In the genomic region with DNA sequence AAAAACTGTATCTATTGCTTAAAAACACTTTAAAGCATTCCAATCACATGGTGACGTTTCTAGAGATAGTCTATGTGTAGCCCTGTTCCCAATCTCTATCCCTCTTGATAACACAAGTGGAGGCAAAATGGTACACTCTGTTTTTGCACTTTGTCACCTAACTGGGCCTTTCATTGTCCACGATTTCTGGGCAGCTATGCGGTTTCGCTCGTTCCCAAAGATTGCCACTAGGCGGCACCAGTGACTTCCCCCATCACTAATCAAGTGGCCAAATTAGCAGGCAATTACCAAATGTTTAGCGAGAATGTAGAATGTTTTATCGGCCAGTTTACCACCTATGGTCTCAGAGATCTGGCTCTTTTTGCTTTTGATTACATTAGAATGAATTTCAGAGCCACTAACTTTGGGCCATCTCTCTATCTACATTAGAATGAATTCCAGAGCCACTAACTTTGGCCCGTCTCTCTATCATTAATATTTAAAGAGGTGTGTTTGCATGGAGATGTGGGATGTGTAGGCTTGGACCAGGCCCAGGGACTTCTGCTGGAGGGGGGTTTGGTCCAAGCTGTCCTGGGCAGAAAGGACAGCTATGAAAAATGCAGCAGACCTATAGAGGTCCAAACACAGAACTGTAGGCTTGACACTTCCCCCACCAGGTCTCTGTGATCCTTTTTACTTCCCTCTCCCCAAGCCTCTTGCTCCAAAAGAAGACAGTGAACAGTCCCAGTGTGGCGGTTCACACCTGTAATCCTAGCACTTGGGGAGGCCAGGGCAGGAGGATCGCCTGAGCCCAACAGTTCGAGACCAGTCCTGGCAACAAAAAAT, we compare ENCODE assay signal across 8 cellular contexts.
DNase-seq lines count a peak whose midpoint lies in the region.

No MANE protein-coding gene starts in this region.

- in situ Hi-C loops in GM23248 (cut with MboI): no loop called here

- H3K4me2 ChIP-seq in GM23248 (ENCODE audit: unreplicated experiment) (no peak overlapping the region), mesenchymal stem cell (ENCODE audit: low read length, poor library complexity, severe bottlenecking) (no peak overlapping the region)

- H3K18ac ChIP-seq in mesenchymal stem cell (ENCODE audit: low read depth in 1 of 2, low read length in 2 of 2): no peak overlapping the region

- no peak overlapping the region for H2BK120ac ChIP-seq in mesenchymal stem cell (ENCODE audit: low read depth, low read length)

- no peak overlapping the region for H3K4ac ChIP-seq in mesenchymal stem cell (ENCODE audit: low read depth in 1 of 2, low read length in 2 of 2)

- H3K36me3 ChIP-seq in GM23248 (ENCODE audit: low read depth): no peaks in the 10 kb centered on the region
- no peaks in the 10 kb centered on the region for H3K36me3 ChIP-seq in mesenchymal stem cell (ENCODE audit: control insufficient read depth in 1 of 2, insufficient read depth in 2 of 2, low read depth in 1 of 2, low read length in 2 of 2)

- H3K79me2 ChIP-seq in GM23248 (ENCODE audit: insufficient read depth): no peaks in the 10 kb centered on the region

- H2BK5ac ChIP-seq in mesenchymal stem cell (ENCODE audit: low read depth, low read length, poor library complexity, severe bottlenecking): no peak overlapping the region

- no peak overlapping the region for H2BK15ac ChIP-seq in mesenchymal stem cell (ENCODE audit: low read depth, poor library complexity, severe bottlenecking)

- peak overlapping the region; percentile 40; the same call in 1 of the 2 replicates for H2AFZ ChIP-seq in GM23248
- no peak overlapping the region for H2AFZ ChIP-seq in mesenchymal stem cell (ENCODE audit: low read depth, low read length)

- H4K91ac ChIP-seq in mesenchymal stem cell (ENCODE audit: low read length): no peak overlapping the region

- no peak overlapping the region for H2AK5ac ChIP-seq in mesenchymal stem cell (ENCODE audit: low read length, severe bottlenecking)

- no peaks in the 10 kb centered on the region for H4K20me1 ChIP-seq in GM23248 (ENCODE audit: insufficient read depth)

- H3K14ac ChIP-seq in mesenchymal stem cell (ENCODE audit: low read length in 2 of 2): no peak overlapping the region

- DNase-seq in ELR (ENCODE audit: low read depth) (peak; percentile 56), GM23248 (peak; percentile 60), NCI-H146 (lab: John Stamatoyannopoulos, UW) (peak; percentile 31), ecto neural progenitor cell (ENCODE audit: low spot score) (peak; percentile 58), mesenchymal stem cell (peak; percentile 65), DMS79 (lab: John Stamatoyannopoulos, UW) (no peak)
- DNase-seq in activated CD4-positive, alpha-beta T cell treated with anti-CD3 and anti-CD28 coated beads, Interleukin-2, amount 50 U/mL, for 4 hours: peak; percentile 64 to 66
- peak; percentile 37 to 42 for DNase-seq in stimulated activated CD8-positive, alpha-beta memory T cell treated with anti-CD3 and anti-CD28 coated beads, Interleukin-2, amount 100 ng/mL, for 1 hour (ENCODE audit: low read depth in 2 of 2)

- no peak overlapping the region for H3K4me3 ChIP-seq in GM23248
- no peak overlapping the region for H3K4me3 ChIP-seq in mesenchymal stem cell (ENCODE audit: insufficient read depth in 1 of 2, low read depth in 1 of 2, low read length in 2 of 2)

- H3K79me1 ChIP-seq in mesenchymal stem cell (replicated peaks; ENCODE audit: low read length, poor library complexity, severe bottlenecking): no peaks in the 10 kb centered on the region

- H3K27ac ChIP-seq in GM23248 (no peak overlapping the region), mesenchymal stem cell (ENCODE audit: low read length, poor library complexity, severe bottlenecking) (no peak overlapping the region)

- no peak overlapping the region for H3K9ac ChIP-seq in GM23248
- no peak overlapping the region for H3K9ac ChIP-seq in mesenchymal stem cell (ENCODE audit: low read length)

- H2BK12ac ChIP-seq in mesenchymal stem cell (ENCODE audit: low read length in 2 of 2): no peak overlapping the region

- no peaks in the 10 kb centered on the region for H3K27me3 ChIP-seq in GM23248 (replicated peaks; ENCODE audit: insufficient read depth)
- H3K27me3 ChIP-seq in mesenchymal stem cell (ENCODE audit: control insufficient read depth in 1 of 2, insufficient read depth in 1 of 2, low read length in 2 of 2): no peaks in the 10 kb centered on the region

- 28 to 29% methylated on average over 12 of the region's 12 CpGs for WGBS in GM23248 (ENCODE audit: low coverage in 1 of 2, low lambda C conversion rate in 2 of 2, missing lambda C conversion rate in 2 of 2), 2 experiments
- 35% methylated on average over 11 of the region's 12 CpGs for WGBS in mesenchymal stem cell

- H3K9me3 ChIP-seq in GM23248 (ENCODE audit: low read depth) (no peaks in the 10 kb centered on the region), mesenchymal stem cell (ENCODE audit: control insufficient read depth, low read length) (no peaks in the 10 kb centered on the region)

- peaks cover 3% of the 10 kb centered on the region; the same call in 1 of the 2 replicates for H3F3A ChIP-seq in GM23248 (ENCODE audit: insufficient read depth)

- no peaks in the 10 kb centered on the region for H3K9me2 ChIP-seq in GM23248 (ENCODE audit: insufficient read depth)

- H3K4me1 ChIP-seq in GM23248 (ENCODE audit: insufficient read depth) (peaks cover 5% of the 10 kb centered on the region), mesenchymal stem cell (ENCODE audit: control insufficient read depth, insufficient read depth, low read depth, low read length) (no peaks in the 10 kb centered on the region)

- H4K8ac ChIP-seq in mesenchymal stem cell (ENCODE audit: low read length): no peak overlapping the region

- H3K23ac ChIP-seq in mesenchymal stem cell (ENCODE audit: low read length in 2 of 2): no peak overlapping the region
